In the genomic region with DNA sequence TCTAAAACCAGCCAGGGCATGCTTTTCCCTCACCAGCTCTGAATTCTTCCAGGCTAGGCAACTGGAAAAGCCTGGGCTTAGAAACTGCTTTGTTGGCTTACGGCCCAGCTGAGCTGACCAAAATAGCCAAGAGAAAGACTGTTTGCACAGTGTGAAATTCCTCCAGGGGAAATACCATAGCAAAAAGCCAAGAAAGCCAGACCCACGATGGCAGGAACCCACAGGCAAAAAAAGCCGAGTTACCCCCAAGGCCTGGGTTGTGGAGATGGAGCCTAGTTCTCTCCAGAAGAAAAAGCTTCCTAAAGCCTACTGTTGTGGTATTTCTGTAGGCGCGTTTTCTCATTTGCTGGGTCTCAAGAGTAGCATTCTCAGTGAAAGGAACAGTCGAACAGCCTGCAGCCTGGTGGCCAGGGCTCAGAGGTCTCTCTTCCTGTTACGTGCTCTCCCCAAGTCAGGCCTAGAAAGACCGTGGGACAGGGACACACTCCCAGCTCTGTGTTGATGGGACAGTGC, we compare ENCODE assay signal across 10 cellular contexts. TPM values are rescaled to one million over a fixed set of nuclear protein-coding genes. Genes with fewer than 3 reads are reported as not detected.
DNase-seq lines count a peak whose midpoint lies in the region; ATAC-seq and TF ChIP-seq lines count a peak whose summit lies in the region.
"Had no signal": no experiment of that assay in that cellular context is flagged by ENCODE, and none has a peak within 500 bp of the region (broad histone marks: within the 10 kb centered on the region; RNA-seq: fewer than 3 reads in every experiment).

No MANE protein-coding gene starts in this region.

- intact Hi-C loops in naive thymus-derived CD4-positive, alpha-beta T cell (cut with micrococcal nuclease) = no loop called here

- CTCF ChIA-PET in naive thymus-derived CD4-positive, alpha-beta T cell (lab: Charles Lee) = interaction anchor here (1.3 kb wide), 1 partner anchor 65 kb away, joined by 3 read pairs; no protein-coding TSS in a partner anchor

- peak overlapping the region; percentile 85 for H3K27ac Mint-ChIP-seq in osteocyte (ENCODE audit: unreplicated experiment)
- H3K27ac Mint-ChIP-seq in naive thymus-derived CD4-positive, alpha-beta T cell = no peak overlapping the region

- H3K27ac ChIP-seq in naive thymus-derived CD4-positive, alpha-beta T cell (ENCODE audit: low read depth, low read length) = no peak overlapping the region

- H3K36me3 Mint-ChIP-seq in osteocyte (ENCODE audit: unreplicated experiment) = peaks cover 11% of the 10 kb centered on the region
- peaks cover 4 to 33% (median 22%) of the 10 kb centered on the region in 5 donors for H3K36me3 Mint-ChIP-seq in naive thymus-derived CD4-positive, alpha-beta T cell

- POLR2A ChIA-PET in naive thymus-derived CD4-positive, alpha-beta T cell (lab: Charles Lee) = interaction anchor here (0.5 to 1.7 kb wide), 2 partner anchors 10 to 32 kb away, joined by 3 to 6 read pairs; no protein-coding TSS in a partner anchor

- no peaks in the 10 kb centered on the region for H3K9me3 Mint-ChIP-seq in osteocyte (ENCODE audit: unreplicated experiment)
- no peaks in the 10 kb centered on the region for H3K9me3 Mint-ChIP-seq in naive thymus-derived CD4-positive, alpha-beta T cell
- H3K9me3 Mint-ChIP-seq: activated naive CD4-positive, alpha-beta T cell treated with anti-CD3 and anti-CD28 coated beads, Interleukin-2, amount 50 U/mL, for 24 hours had no signal

- DNase-seq in AG08395 (ENCODE audit: low spot score) = peak; percentile 92
- DNase-seq in amygdala (lab: John Stamatoyannopoulos, UW) = peak in 49 of 56 donors; percentile 10 to 83 (median 45)
- DNase-seq in foreskin melanocyte = peak; percentile 90
- no peak for DNase-seq in osteocyte (ENCODE audit: extremely low spot score, unreplicated experiment)
- no peak for DNase-seq in COLO829 (ENCODE audit: low spot score)
- no peak for DNase-seq in naive thymus-derived CD4-positive, alpha-beta T cell
- no peak for DNase-seq in activated naive CD4-positive, alpha-beta T cell treated with anti-CD3 and anti-CD28 coated beads, Interleukin-2, amount 50 U/mL, for 16 hours
- DNase-seq: NCI-H526 treated with DMSO at 0.1 percent for 48 hours had no signal

- ATAC-seq in naive thymus-derived CD4-positive, alpha-beta T cell = no peak
- ATAC-seq in GM18909 (IDR thresholded peaks at IDR 0.05; ENCODE audit: poor library complexity, unreplicated experiment) = no peak

- peak overlapping the region; percentile 27 for H3K4me3 Mint-ChIP-seq in osteocyte (ENCODE audit: unreplicated experiment)
- no peak overlapping the region for H3K4me3 Mint-ChIP-seq in naive thymus-derived CD4-positive, alpha-beta T cell
- H3K4me3 Mint-ChIP-seq: activated naive CD4-positive, alpha-beta T cell treated with anti-CD3 and anti-CD28 coated beads, Interleukin-2, amount 50 U/mL, for 24 hours had no signal

- peaks cover 0 to 3% of the 10 kb centered on the region in 2 donors for H3K4me1 ChIP-seq in naive thymus-derived CD4-positive, alpha-beta T cell (ENCODE audit: control insufficient read depth in 2 of 2, insufficient read depth in 2 of 2, low read length in 2 of 2)

- H3K4me3 ChIP-seq in naive thymus-derived CD4-positive, alpha-beta T cell (ENCODE audit: low read length) = no peak overlapping the region

- H3K27me3 ChIP-seq in naive thymus-derived CD4-positive, alpha-beta T cell (ENCODE audit: control insufficient read depth in 2 of 2, insufficient read depth in 2 of 2, low read length in 2 of 2) = no peaks in the 10 kb centered on the region

- H3K9me3 ChIP-seq in naive thymus-derived CD4-positive, alpha-beta T cell (ENCODE audit: control insufficient read depth in 2 of 3, low read length in 3 of 3) = no peaks in the 10 kb centered on the region

- peaks cover 0 to 5% (median 4%) of the 10 kb centered on the region in 3 experiments for H3K36me3 ChIP-seq in naive thymus-derived CD4-positive, alpha-beta T cell (ENCODE audit: control insufficient read depth in 2 of 3, insufficient read depth in 3 of 3, low read length in 3 of 3)

- H3K27me3 Mint-ChIP-seq in osteocyte (ENCODE audit: unreplicated experiment) = no peaks in the 10 kb centered on the region
- H3K27me3 Mint-ChIP-seq in naive thymus-derived CD4-positive, alpha-beta T cell = no peaks in the 10 kb centered on the region
- H3K27me3 Mint-ChIP-seq: activated naive CD4-positive, alpha-beta T cell treated with anti-CD3 and anti-CD28 coated beads, Interleukin-2, amount 50 U/mL, for 24 hours had no signal

- TF ChIP-seq CTCF in osteocyte (IDR thresholded peaks at IDR 0.05) = no peak

- peaks cover 44% of the 10 kb centered on the region for H3K4me1 Mint-ChIP-seq in osteocyte (ENCODE audit: unreplicated experiment)
- H3K4me1 Mint-ChIP-seq in naive thymus-derived CD4-positive, alpha-beta T cell = peaks cover 18 to 70% (median 62%) of the 10 kb centered on the region in 7 donors

RNA-seq across cellular contexts. Expression of a gene that starts 9.2 kb away (rescaled TPM):
- total RNA-seq in osteocyte = 19.9 and 20.7 TPM in 2 replicates
- 10 to 100 TPM; 25.2 to 36.5 (median 30.8) TPM for total RNA-seq in naive thymus-derived CD4-positive, alpha-beta T cell
- 10 to 100 TPM in 1 of 2 donors, 1 to 10 TPM in 1; 7.9 to 15.6 TPM for polyA plus RNA-seq in naive thymus-derived CD4-positive, alpha-beta T cell

RNA-seq across cellular contexts. Expression of a gene that starts 36.1 kb away (rescaled TPM):
- 9.0 and 9.2 TPM in 2 replicates for total RNA-seq in osteocyte
- 10 to 100 TPM; 12.0 to 35.7 (median 14.1) TPM for total RNA-seq in naive thymus-derived CD4-positive, alpha-beta T cell
- 10 to 100 TPM; 16.2 to 25.1 TPM for polyA plus RNA-seq in naive thymus-derived CD4-positive, alpha-beta T cell

RNA-seq across cellular contexts. Expression of a gene that starts 52.4 kb away (rescaled TPM):
- not detected in 2 replicates for total RNA-seq in osteocyte
- not detected for total RNA-seq in naive thymus-derived CD4-positive, alpha-beta T cell
- under 1 TPM in 1 of 2 donors, not detected in 1; 0.32 TPM for polyA plus RNA-seq in naive thymus-derived CD4-positive, alpha-beta T cell

RNA-seq across cellular contexts. Expression of a gene that starts 54.3 kb away (rescaled TPM):
- 0.16 TPM in 1 of 2 replicates, not detected in the other for total RNA-seq in osteocyte
- under 1 TPM in 3 of 5 experiments, not detected in 2; 0.16 to 0.29 (median 0.22) TPM for total RNA-seq in naive thymus-derived CD4-positive, alpha-beta T cell
- under 1 TPM in 1 of 2 donors, not detected in 1; 0.05 TPM for polyA plus RNA-seq in naive thymus-derived CD4-positive, alpha-beta T cell

Comparison
In these comparisons a context has a peak if more than half of its experiments do, and no peak if none do; other contexts are left out.
1. DNase-seq: peak in AG08395 (single experiment), amygdala (49 of 56) and foreskin melanocyte (single experiment); none in osteocyte (single experiment), COLO829 (single experiment), naive thymus-derived CD4-positive, alpha-beta T cell (0 of 9) and activated naive CD4-positive, alpha-beta T cell treated with anti-CD3 and anti-CD28 coated beads, Interleukin-2, amount 50 U/mL, for 16 hours (single experiment).